1 cellular context compared by ENCODE assay signal in genomic region chr14:68563256-68564131, GRCh38.
TF ChIP-seq lines count a peak whose summit lies in the region.

No MANE protein-coding gene starts in this region.

TF ChIP-seq in GM23338, 12 proteins besides CTCF, POLR2A, EP300 and RAD21 (continued from another document):
- no peak for TF ChIP-seq ZNF462 (CRISPR knock-in tag; IDR thresholded peaks at IDR 0.05)
- no peak for TF ChIP-seq JUNB (IDR thresholded peaks at IDR 0.05; ENCODE audit: unreplicated experiment)
- TF ChIP-seq EZH2 (IDR thresholded peaks at IDR 0.05; ENCODE audit: low read depth, unreplicated experiment), result no peak
